In the genomic region with DNA sequence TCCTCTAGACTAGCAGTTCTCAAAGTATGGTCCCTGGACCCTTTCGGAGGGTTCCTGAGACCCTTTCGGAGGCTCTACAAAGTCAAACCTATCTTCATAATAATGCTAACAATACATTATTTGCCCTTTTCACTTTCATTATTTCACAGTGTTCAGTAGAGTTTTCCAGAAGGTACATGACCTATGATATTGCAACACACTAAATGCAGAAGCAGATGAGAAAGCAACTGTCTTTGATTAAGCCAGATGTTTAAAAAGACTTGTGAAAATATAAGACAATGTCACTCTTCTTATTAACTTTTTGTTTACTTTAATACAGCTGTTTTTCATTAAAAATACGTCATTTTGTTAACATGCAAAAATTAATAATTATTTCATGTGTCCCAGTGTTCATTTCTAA, we compare ENCODE assay signal across 1 cellular context.
TF ChIP-seq lines count a peak whose summit lies in the region.

No MANE protein-coding gene starts in this region.

TF ChIP-seq in GM23338, 12 proteins besides CTCF, POLR2A, EP300 and RAD21 (continued from another document):
- TF ChIP-seq, protein P1, sequence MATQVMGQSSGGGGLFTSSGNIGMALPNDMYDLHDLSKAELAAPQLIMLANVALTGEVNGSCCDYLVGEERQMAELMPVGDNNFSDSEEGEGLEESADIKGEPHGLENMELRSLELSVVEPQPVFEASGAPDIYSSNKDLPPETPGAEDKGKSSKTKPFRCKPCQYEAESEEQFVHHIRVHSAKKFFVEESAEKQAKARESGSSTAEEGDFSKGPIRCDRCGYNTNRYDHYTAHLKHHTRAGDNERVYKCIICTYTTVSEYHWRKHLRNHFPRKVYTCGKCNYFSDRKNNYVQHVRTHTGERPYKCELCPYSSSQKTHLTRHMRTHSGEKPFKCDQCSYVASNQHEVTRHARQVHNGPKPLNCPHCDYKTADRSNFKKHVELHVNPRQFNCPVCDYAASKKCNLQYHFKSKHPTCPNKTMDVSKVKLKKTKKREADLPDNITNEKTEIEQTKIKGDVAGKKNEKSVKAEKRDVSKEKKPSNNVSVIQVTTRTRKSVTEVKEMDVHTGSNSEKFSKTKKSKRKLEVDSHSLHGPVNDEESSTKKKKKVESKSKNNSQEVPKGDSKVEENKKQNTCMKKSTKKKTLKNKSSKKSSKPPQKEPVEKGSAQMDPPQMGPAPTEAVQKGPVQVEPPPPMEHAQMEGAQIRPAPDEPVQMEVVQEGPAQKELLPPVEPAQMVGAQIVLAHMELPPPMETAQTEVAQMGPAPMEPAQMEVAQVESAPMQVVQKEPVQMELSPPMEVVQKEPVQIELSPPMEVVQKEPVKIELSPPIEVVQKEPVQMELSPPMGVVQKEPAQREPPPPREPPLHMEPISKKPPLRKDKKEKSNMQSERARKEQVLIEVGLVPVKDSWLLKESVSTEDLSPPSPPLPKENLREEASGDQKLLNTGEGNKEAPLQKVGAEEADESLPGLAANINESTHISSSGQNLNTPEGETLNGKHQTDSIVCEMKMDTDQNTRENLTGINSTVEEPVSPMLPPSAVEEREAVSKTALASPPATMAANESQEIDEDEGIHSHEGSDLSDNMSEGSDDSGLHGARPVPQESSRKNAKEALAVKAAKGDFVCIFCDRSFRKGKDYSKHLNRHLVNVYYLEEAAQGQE (IDR thresholded peaks at IDR 0.05; ENCODE audit: unreplicated experiment), result no peak
- TF ChIP-seq EZH2phosphoT487 (IDR thresholded peaks at IDR 0.05; ENCODE audit: unreplicated experiment), result no peak
- TF ChIP-seq CREB1 (CRISPR knock-in tag; IDR thresholded peaks at IDR 0.05; ENCODE audit: low read depth), result no peak
- no peak for TF ChIP-seq ZNF331 (CRISPR knock-in tag; IDR thresholded peaks at IDR 0.05; ENCODE audit: low read depth)
- no peak for TF ChIP-seq EZH2 (IDR thresholded peaks at IDR 0.05; ENCODE audit: low read depth, unreplicated experiment)
- TF ChIP-seq JUNB (IDR thresholded peaks at IDR 0.05; ENCODE audit: unreplicated experiment), result no peak
- TF ChIP-seq, protein P2, sequence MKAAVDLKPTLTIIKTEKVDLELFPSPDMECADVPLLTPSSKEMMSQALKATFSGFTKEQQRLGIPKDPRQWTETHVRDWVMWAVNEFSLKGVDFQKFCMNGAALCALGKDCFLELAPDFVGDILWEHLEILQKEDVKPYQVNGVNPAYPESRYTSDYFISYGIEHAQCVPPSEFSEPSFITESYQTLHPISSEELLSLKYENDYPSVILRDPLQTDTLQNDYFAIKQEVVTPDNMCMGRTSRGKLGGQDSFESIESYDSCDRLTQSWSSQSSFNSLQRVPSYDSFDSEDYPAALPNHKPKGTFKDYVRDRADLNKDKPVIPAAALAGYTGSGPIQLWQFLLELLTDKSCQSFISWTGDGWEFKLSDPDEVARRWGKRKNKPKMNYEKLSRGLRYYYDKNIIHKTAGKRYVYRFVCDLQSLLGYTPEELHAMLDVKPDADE (IDR thresholded peaks at IDR 0.05), result no peak
